ENCODE assay signal across 3 cellular contexts in the genomic region with DNA sequence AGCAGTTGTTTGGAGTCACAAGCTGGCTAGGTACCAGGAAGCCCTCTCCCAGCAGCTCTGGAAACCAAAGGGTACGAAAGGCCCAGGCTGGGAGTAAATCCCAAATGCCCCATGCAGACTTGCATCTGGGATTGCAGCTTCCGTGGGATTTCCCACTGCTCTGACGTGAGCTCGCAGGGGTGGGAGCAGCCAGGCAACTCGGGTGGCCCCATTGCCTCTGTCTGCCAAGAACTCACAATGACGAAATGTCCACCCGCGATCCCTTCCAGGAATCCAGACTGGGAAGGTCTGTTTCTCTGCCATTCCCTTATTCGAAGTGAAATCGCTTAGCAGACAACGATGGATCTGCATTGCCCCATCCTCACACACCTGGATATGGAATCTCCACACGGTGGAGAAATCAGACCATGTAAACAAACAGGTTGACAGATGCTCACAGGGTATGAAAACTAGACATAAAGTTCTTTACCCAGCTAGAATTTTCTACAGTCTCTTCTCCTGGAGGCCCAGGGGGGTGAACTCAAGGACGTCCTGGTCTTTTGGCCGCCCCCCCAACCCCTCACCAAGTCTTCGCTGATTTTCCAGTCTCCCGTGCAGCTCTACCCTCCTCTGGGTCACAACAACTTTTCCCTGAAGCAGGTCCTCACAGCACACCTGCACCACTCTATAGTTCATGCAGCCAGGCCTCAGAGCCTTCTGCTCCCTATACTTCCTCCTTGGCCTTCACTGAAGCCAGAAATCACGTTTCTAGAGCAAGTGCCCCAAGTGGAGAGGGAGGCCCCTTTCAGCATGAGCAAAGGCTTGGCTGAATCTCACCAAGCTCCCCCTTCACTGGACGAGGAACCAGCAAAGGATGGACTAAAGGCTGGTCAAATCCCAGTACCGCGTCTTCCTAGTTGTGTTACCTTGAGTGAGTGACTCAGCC.
TF ChIP-seq lines count a peak whose summit lies in the region.

No MANE protein-coding gene starts in this region.

TF ChIP-seq in GM23338, 12 proteins besides CTCF, POLR2A, EP300 and RAD21 (continues in another document):
- TF ChIP-seq STAT1 (IDR thresholded peaks at IDR 0.05; ENCODE audit: unreplicated experiment) (no peak), EZH2 (IDR thresholded peaks at IDR 0.05; ENCODE audit: low read depth, unreplicated experiment) (no peak), ZNF114 (CRISPR knock-in tag; IDR thresholded peaks at IDR 0.05) (no peak), NANOG (IDR thresholded peaks at IDR 0.05; ENCODE audit: borderline replicate concordance) (no peak), ZNF331 (CRISPR knock-in tag; IDR thresholded peaks at IDR 0.05; ENCODE audit: low read depth) (no peak), EZH2phosphoT487 (IDR thresholded peaks at IDR 0.05; ENCODE audit: unreplicated experiment) (no peak), CREB1 (CRISPR knock-in tag; IDR thresholded peaks at IDR 0.05; ENCODE audit: low read depth) (no peak), JUNB (IDR thresholded peaks at IDR 0.05; ENCODE audit: unreplicated experiment) (no peak)
- TF ChIP-seq, protein P1, sequence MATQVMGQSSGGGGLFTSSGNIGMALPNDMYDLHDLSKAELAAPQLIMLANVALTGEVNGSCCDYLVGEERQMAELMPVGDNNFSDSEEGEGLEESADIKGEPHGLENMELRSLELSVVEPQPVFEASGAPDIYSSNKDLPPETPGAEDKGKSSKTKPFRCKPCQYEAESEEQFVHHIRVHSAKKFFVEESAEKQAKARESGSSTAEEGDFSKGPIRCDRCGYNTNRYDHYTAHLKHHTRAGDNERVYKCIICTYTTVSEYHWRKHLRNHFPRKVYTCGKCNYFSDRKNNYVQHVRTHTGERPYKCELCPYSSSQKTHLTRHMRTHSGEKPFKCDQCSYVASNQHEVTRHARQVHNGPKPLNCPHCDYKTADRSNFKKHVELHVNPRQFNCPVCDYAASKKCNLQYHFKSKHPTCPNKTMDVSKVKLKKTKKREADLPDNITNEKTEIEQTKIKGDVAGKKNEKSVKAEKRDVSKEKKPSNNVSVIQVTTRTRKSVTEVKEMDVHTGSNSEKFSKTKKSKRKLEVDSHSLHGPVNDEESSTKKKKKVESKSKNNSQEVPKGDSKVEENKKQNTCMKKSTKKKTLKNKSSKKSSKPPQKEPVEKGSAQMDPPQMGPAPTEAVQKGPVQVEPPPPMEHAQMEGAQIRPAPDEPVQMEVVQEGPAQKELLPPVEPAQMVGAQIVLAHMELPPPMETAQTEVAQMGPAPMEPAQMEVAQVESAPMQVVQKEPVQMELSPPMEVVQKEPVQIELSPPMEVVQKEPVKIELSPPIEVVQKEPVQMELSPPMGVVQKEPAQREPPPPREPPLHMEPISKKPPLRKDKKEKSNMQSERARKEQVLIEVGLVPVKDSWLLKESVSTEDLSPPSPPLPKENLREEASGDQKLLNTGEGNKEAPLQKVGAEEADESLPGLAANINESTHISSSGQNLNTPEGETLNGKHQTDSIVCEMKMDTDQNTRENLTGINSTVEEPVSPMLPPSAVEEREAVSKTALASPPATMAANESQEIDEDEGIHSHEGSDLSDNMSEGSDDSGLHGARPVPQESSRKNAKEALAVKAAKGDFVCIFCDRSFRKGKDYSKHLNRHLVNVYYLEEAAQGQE (IDR thresholded peaks at IDR 0.05; ENCODE audit: unreplicated experiment), result no peak
- TF ChIP-seq, protein P2, sequence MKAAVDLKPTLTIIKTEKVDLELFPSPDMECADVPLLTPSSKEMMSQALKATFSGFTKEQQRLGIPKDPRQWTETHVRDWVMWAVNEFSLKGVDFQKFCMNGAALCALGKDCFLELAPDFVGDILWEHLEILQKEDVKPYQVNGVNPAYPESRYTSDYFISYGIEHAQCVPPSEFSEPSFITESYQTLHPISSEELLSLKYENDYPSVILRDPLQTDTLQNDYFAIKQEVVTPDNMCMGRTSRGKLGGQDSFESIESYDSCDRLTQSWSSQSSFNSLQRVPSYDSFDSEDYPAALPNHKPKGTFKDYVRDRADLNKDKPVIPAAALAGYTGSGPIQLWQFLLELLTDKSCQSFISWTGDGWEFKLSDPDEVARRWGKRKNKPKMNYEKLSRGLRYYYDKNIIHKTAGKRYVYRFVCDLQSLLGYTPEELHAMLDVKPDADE (IDR thresholded peaks at IDR 0.05), result no peak

TF ChIP-seq in H1, 55 proteins besides CTCF, POLR2A, EP300 and RAD21:
- TF ChIP-seq NRF1 (IDR thresholded peaks at IDR 0.05; ENCODE audit: low read depth, low read length) (no peak), SIN3A (conservative IDR thresholded peaks at IDR 0.05 in 1 of 2, IDR thresholded peaks at IDR 0.05 in 1 of 2; ENCODE audit: low read depth in 1 of 2, low read length in 2 of 2) (no peak), POU5F1 (IDR thresholded peaks at IDR 0.05; ENCODE audit: low read depth, low read length) (no peak), SUZ12 (IDR thresholded peaks at IDR 0.05; ENCODE audit: low read length) (no peak), CBX5 (IDR thresholded peaks at IDR 0.05; ENCODE audit: low read depth, low read length) (no peak), SP1 (IDR thresholded peaks at IDR 0.05; ENCODE audit: low read depth, low read length) (no peak)

TF ChIP-seq in liver, 16 proteins besides CTCF, POLR2A, EP300 and RAD21:
- TF ChIP-seq, protein P3, sequence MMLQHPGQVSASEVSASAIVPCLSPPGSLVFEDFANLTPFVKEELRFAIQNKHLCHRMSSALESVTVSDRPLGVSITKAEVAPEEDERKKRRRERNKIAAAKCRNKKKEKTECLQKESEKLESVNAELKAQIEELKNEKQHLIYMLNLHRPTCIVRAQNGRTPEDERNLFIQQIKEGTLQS (IDR thresholded peaks at IDR 0.05), result peak; percentile 83
- TF ChIP-seq NR2F2 (IDR thresholded peaks at IDR 0.05), result peak; percentile 43
- TF ChIP-seq SP1 (IDR thresholded peaks at IDR 0.05), result peak; percentile 75
- peak; percentile 20 for TF ChIP-seq FOXA2 (IDR thresholded peaks at IDR 0.05)
- TF ChIP-seq RXRA (IDR thresholded peaks at IDR 0.05), result peak; percentile 44 to 76
- peak in 1 of 2 donors; percentile 48 for TF ChIP-seq HNF4A (conservative IDR thresholded peaks at IDR 0.05)
- TF ChIP-seq HNF4G (IDR thresholded peaks at IDR 0.05), result no peak
- no peak for TF ChIP-seq YY1 (IDR thresholded peaks at IDR 0.05)
